In genomic region chr6:107386340-107386739, GRCh38 we compare ENCODE assay signal across 22 cellular contexts.
DNase-seq lines count a peak whose midpoint lies in the region; ATAC-seq, FAIRE-seq and TF ChIP-seq lines count a peak whose summit lies in the region.
"Had no signal": no experiment of that assay in that cellular context is flagged by ENCODE, and none has a peak within 500 bp of the region (broad histone marks: within the 10 kb centered on the region; RNA-seq: fewer than 3 reads in every experiment).

No MANE protein-coding gene starts in this region.

- no peaks in the 10 kb centered on the region for H3K27me3 ChIP-seq in bronchial epithelial cell (ENCODE audit: control insufficient read depth, insufficient read depth, low read length)
- H3K27me3 ChIP-seq: cardiac muscle cell, upper lobe of right lung had no signal

- TF ChIP-seq CTCF in AG10803 (conservative IDR thresholded peaks at IDR 0.05; ENCODE audit: low read length) (no peak), bronchial epithelial cell (IDR thresholded peaks at IDR 0.05; ENCODE audit: insufficient read depth, low read length, severe bottlenecking) (no peak)

- H3K4me3 ChIP-seq in AG10803 (ENCODE audit: low read length): no peak overlapping the region
- H3K4me3 ChIP-seq in bronchial epithelial cell (ENCODE audit: low read depth, low read length): no peak overlapping the region
- H3K4me3 ChIP-seq: cardiac muscle cell, GM12878, lower lobe of right lung, upper lobe of right lung had no signal

- FAIRE-seq in bronchial epithelial cell (lab: Jason Lieb, UNC): no peak
- FAIRE-seq: GM12878, GM19239 had no signal

- DNase-seq in AG10803 (ENCODE audit: low read depth): peak; percentile 13
- peak; percentile 15 for DNase-seq in LoVo (ENCODE audit: low spot score)
- DNase-seq in bronchial epithelial cell (ENCODE audit: low read depth): peak; percentile 4
- DNase-seq in kidney tubule cell (ENCODE audit: low spot score): peak; percentile 3
- DNase-seq in islet precursor cell: no peak
- DNase-seq in NCI-H1694 treated with DMSO at 0.1 percent for 48 hours (lab: John Stamatoyannopoulos, UW): no peak
- DNase-seq in NCI-H1105 (lab: John Stamatoyannopoulos, UW): no peak
- DNase-seq: activated B cell treated with CpG ODN at 0.5 μM for 24 hours; activated CD8-positive, alpha-beta memory T cell treated with anti-CD3 and anti-CD28 coated beads for 24 hours; activated T-cell treated with anti-CD3 and anti-CD28 coated beads, Interleukin-2, amount 50 U/mL, for 48 hours; erythroblast; GDM1; lower lobe of right lung; NCI-H146; NCI-H2171 treated with DMSO at 0.1 percent for 48 hours; NCI-H774; stimulated activated naive CD8-positive, alpha-beta T cell treated with anti-CD3 and anti-CD28 coated beads, Interleukin-15, amount 100 ng/mL, for 72 hours; upper lobe of right lung had no signal

- no peak for ATAC-seq in HG03571 (IDR thresholded peaks at IDR 0.05; ENCODE audit: unreplicated experiment)
- ATAC-seq: GM12878; lower lobe of right lung; stimulated activated naive CD8-positive, alpha-beta T cell treated with anti-CD3 and anti-CD28 coated beads, Interleukin-15, amount 100 ng/mL, for 72 hours; upper lobe of right lung had no signal

- no peaks in the 10 kb centered on the region for H3K36me3 ChIP-seq in bronchial epithelial cell (ENCODE audit: control insufficient read depth, insufficient read depth, low read length)
- H3K36me3 ChIP-seq: cardiac muscle cell, lower lobe of right lung, upper lobe of right lung had no signal

Comparison
In these comparisons a context has a peak if more than half of its experiments do, and no peak if none do; other contexts are left out.
1. DNase-seq: peak in AG10803 (single experiment), LoVo (single experiment), bronchial epithelial cell (single experiment) and kidney tubule cell (single experiment); none in islet precursor cell (single experiment), NCI-H1694 treated with DMSO at 0.1 percent for 48 hours (single experiment) and NCI-H1105 (single experiment).